In the genomic region with DNA sequence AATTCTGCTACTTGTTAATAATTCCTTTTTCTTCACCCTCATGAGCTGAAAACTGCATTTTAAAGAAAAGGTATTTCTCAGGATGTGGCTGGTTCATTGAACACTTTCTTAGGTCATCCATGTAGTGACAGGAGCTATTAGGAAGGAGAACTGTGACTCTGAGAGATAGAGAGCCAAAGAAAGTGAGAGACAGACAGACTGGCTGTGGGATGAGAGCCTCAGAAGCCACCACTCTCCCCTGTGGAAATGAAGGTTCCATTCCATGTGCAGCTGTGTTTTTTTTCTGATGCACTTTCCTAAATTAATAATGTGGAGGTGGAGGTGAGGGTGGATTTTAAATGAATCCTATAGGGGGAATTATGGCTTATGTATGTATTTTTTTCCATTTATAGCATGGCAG, we compare ENCODE assay signal across 16 cellular contexts.
A peak's percentile ranks its signal among the peaks of the same experiment; 100 is the strongest.
DNase-seq lines count a peak whose midpoint lies in the region; ATAC-seq, FAIRE-seq and TF ChIP-seq lines count a peak whose summit lies in the region.
"Had no signal": no experiment of that assay in that cellular context is flagged by ENCODE, and none has a peak within 500 bp of the region (broad histone marks: within the 10 kb centered on the region; RNA-seq: fewer than 3 reads in every experiment).

No MANE protein-coding gene starts in this region.

- intact Hi-C loops in GM12878 (cut with micrococcal nuclease; ENCODE audit: unreplicated experiment): loop anchor here (2.0 kb wide), 1 partner anchor 28 kb away; no protein-coding TSS in a partner anchor
- intact Hi-C loops in PC-9 (cut with micrococcal nuclease; ENCODE audit: unreplicated experiment): no loop called here

- peak overlapping the region; percentile 95 for H3K4me2 ChIP-seq in Loucy (ENCODE audit: low read depth, low read length, poor library complexity, severe bottlenecking)
- peak overlapping the region; percentile 96 for H3K4me2 ChIP-seq in GM12878 (ENCODE audit: control insufficient read depth, insufficient read depth)
- H3K4me2 ChIP-seq in PC-9: no peak overlapping the region

- H3K4me1 Mint-ChIP-seq in activated T-cell treated with anti-CD3 and anti-CD28 coated beads, Interleukin-2, amount 50 U/mL, for 4 hours (ENCODE audit: low read depth): peaks cover 88% of the 10 kb centered on the region
- peaks cover 94% of the 10 kb centered on the region for H3K4me1 Mint-ChIP-seq in stimulated activated memory B cell treated with anti-CD40 and anti-IgM and Interleukin-4, amounts not matched to agents 10 μg/mL and 1 μg/mL and 100 μg/mL, for 72 hours

- DNase-seq in activated T-cell treated with anti-CD3 and anti-CD28 coated beads, Interleukin-2, amount 50 U/mL, for 4 hours: no peak
- no peak for DNase-seq in activated T-cell treated with anti-CD3 and anti-CD28 coated beads, Interleukin-2, amount 50 U/mL, for 48 hours
- no peak for DNase-seq in GM12878 (ENCODE audit: low read depth, low spot score)
- DNase-seq in PC-9: no peak
- DNase-seq in ACHN: no peak
- DNase-seq in AG08395 (ENCODE audit: low spot score): no peak
- DNase-seq: NCI-H1436, NCI-H524 treated with DMSO at 0.1 percent for 48 hours, uterus had no signal

- TF ChIP-seq POLR2A in GM12878 (IDR thresholded peaks at IDR 0.05; ENCODE audit: low read depth, low read length): no peak

- H3K27ac ChIP-seq in GM12878 (ENCODE audit: control insufficient read depth, insufficient read depth): peak overlapping the region; percentile 84
- no peak overlapping the region for H3K27ac ChIP-seq in PC-9
- H3K27ac ChIP-seq: GM23248, RWPE1, uterus had no signal

- peaks cover 93% of the 10 kb centered on the region for H3K4me1 ChIP-seq in Loucy (ENCODE audit: insufficient read depth, low read length, poor library complexity, severe bottlenecking)
- peaks cover 75% of the 10 kb centered on the region for H3K4me1 ChIP-seq in GM12878 (ENCODE audit: control insufficient read depth, insufficient read depth, low read length)
- no peaks in the 10 kb centered on the region for H3K4me1 ChIP-seq in PC-9 (replicated peaks; ENCODE audit: insufficient read depth)

- POLR2A ChIA-PET in GM12878 (lab: Charles Lee) (interaction anchor here (0.6 to 10.9 kb wide), 12 partner anchors 15 to 728 kb away, joined by 3 to 175 read pairs (median 6); a partner anchor contains a TSS), PC-9 (lab: Charles Lee; ENCODE audit: unreplicated experiment) (no interaction called here)

- no peaks in the 10 kb centered on the region for H3K27me3 Mint-ChIP-seq in activated T-cell treated with anti-CD3 and anti-CD28 coated beads, Interleukin-2, amount 50 U/mL, for 4 hours (ENCODE audit: low read depth)
- no peaks in the 10 kb centered on the region for H3K27me3 Mint-ChIP-seq in stimulated activated memory B cell treated with anti-CD40 and anti-IgM and Interleukin-4, amounts not matched to agents 10 μg/mL and 1 μg/mL and 100 μg/mL, for 72 hours

- BruUV-seq in GM12878 (replicated peaks; lab: Mats Ljungman, UMichigan) (no TSS peak), PC-9 (replicated peaks; lab: Mats Ljungman, UMichigan) (no TSS peak)

- TF ChIP-seq EP300 in GM12878 (IDR thresholded peaks at IDR 0.05; ENCODE audit: borderline replicate concordance in 1 of 2, control insufficient read depth in 1 of 2, low read depth in 2 of 2, low read length in 2 of 2): no peak

- H3K9me3 ChIP-seq in Loucy (ENCODE audit: insufficient read depth, low read depth, low read length) (no peaks in the 10 kb centered on the region), GM12878 (replicated peaks; ENCODE audit: control insufficient read depth, insufficient read depth, low read length) (no peaks in the 10 kb centered on the region), PC-9 (ENCODE audit: insufficient read depth, low read depth) (no peaks in the 10 kb centered on the region)
- H3K9me3 ChIP-seq: uterus had no signal

- H3K36me3 ChIP-seq in Loucy (ENCODE audit: insufficient read depth, low read length) (no peaks in the 10 kb centered on the region), GM12878 (ENCODE audit: control insufficient read depth in 2 of 2, insufficient read depth in 2 of 2, low read length in 1 of 2) (no peaks in the 10 kb centered on the region), PC-9 (ENCODE audit: low read depth) (no peaks in the 10 kb centered on the region)
- H3K36me3 ChIP-seq: uterus had no signal

- no peaks in the 10 kb centered on the region for H3K27me3 ChIP-seq in Loucy (ENCODE audit: insufficient read depth, low read length, poor library complexity, severe bottlenecking)
- no peaks in the 10 kb centered on the region for H3K27me3 ChIP-seq in GM12878 (replicated peaks in 1 of 2; ENCODE audit: control insufficient read depth in 2 of 2, insufficient read depth in 2 of 2, low read length in 1 of 2)
- H3K27me3 ChIP-seq in PC-9 (ENCODE audit: insufficient read depth, low read depth): peaks cover 72% of the 10 kb centered on the region
- H3K27me3 ChIP-seq: uterus had no signal

- H4K20me1 ChIP-seq in Loucy (ENCODE audit: insufficient read depth, low read length, poor library complexity, severe bottlenecking): peaks cover 3% of the 10 kb centered on the region
- H4K20me1 ChIP-seq in GM12878 (ENCODE audit: control insufficient read depth, insufficient read depth): no peaks in the 10 kb centered on the region
- H4K20me1 ChIP-seq in PC-9 (ENCODE audit: insufficient read depth): no peaks in the 10 kb centered on the region

- no peak overlapping the region for H2AFZ ChIP-seq in Loucy (ENCODE audit: low read length)
- H2AFZ ChIP-seq in GM12878 (ENCODE audit: control insufficient read depth, low read depth, low read length): no peak overlapping the region
- H2AFZ ChIP-seq in PC-9: no peak overlapping the region
- H2AFZ ChIP-seq: GM23248 had no signal

- H3K4me3 ChIP-seq in Loucy (ENCODE audit: low read length, poor library complexity, severe bottlenecking) (peak overlapping the region; percentile 82), GM12878 (peak overlapping the region; percentile 73), PC-9 (no peak overlapping the region)
- H3K4me3 ChIP-seq: GM23248, uterus had no signal

- H3K9me2 ChIP-seq in Loucy (replicated peaks; ENCODE audit: low read depth, low read length) (no peaks in the 10 kb centered on the region), PC-9 (ENCODE audit: insufficient read depth) (no peaks in the 10 kb centered on the region)

- CTCF ChIA-PET in GM12878 (lab: Yijun Ruan, JAX) (interaction anchor here (1.5 to 13.5 kb wide), 7 partner anchors 16 to 111 kb away, joined by 3 to 235 read pairs (median 31); no protein-coding TSS in a partner anchor), PC-9 (lab: Charles Lee) (no interaction called here)

- SMC1A ChIA-PET in GM12878 (lab: Charles Lee; ENCODE audit: uncharacterized antibody, unreplicated experiment): interaction anchor here (0.6 to 13.4 kb wide), 14 partner anchors 10 to 457 kb away, joined by 3 to 372 read pairs (median 4); no protein-coding TSS in a partner anchor

- H3K79me2 ChIP-seq in Loucy (ENCODE audit: insufficient read depth, low read length) (peaks cover 65% of the 10 kb centered on the region), GM12878 (ENCODE audit: control insufficient read depth, insufficient read depth, low read length) (peaks cover 40% of the 10 kb centered on the region), PC-9 (ENCODE audit: low read depth) (no peaks in the 10 kb centered on the region)

- H3K4me3 Mint-ChIP-seq in activated T-cell treated with anti-CD3 and anti-CD28 coated beads, Interleukin-2, amount 50 U/mL, for 4 hours: peak overlapping the region; percentile 79
- peak overlapping the region; percentile 80 for H3K4me3 Mint-ChIP-seq in stimulated activated memory B cell treated with anti-CD40 and anti-IgM and Interleukin-4, amounts not matched to agents 10 μg/mL and 1 μg/mL and 100 μg/mL, for 72 hours

- no peaks in the 10 kb centered on the region for H3K9me3 Mint-ChIP-seq in activated T-cell treated with anti-CD3 and anti-CD28 coated beads, Interleukin-2, amount 50 U/mL, for 4 hours
- H3K9me3 Mint-ChIP-seq in stimulated activated memory B cell treated with anti-CD40 and anti-IgM and Interleukin-4, amounts not matched to agents 10 μg/mL and 1 μg/mL and 100 μg/mL, for 72 hours: no peaks in the 10 kb centered on the region

- RAD21 ChIA-PET in GM12878 (lab: Charles Lee; ENCODE audit: unreplicated experiment): interaction anchor here (0.9 to 8.4 kb wide), 14 partner anchors 9 to 622 kb away, joined by 4 to 337 read pairs (median 8); a partner anchor contains a TSS

- peak overlapping the region; percentile 94 for H3K27ac Mint-ChIP-seq in stimulated activated memory B cell treated with anti-CD40 and anti-IgM and Interleukin-4, amounts not matched to agents 10 μg/mL and 1 μg/mL and 100 μg/mL, for 72 hours

- peak overlapping the region; percentile 88 for H3K9ac ChIP-seq in Loucy (ENCODE audit: low read depth, low read length, poor library complexity, severe bottlenecking)
- peak overlapping the region; percentile 74 for H3K9ac ChIP-seq in GM12878 (ENCODE audit: control insufficient read depth, insufficient read depth, low read length)
- H3K9ac ChIP-seq: GM23248 had no signal

- no peak for TF ChIP-seq CTCF in Loucy (conservative IDR thresholded peaks at IDR 0.05; ENCODE audit: low read length)
- no peak for TF ChIP-seq CTCF in GM12878 (IDR thresholded peaks at IDR 0.05 in 2 of 3, conservative IDR thresholded peaks at IDR 0.05 in 1 of 3; ENCODE audit: control insufficient read depth in 2 of 3, extremely low read depth in 1 of 3, insufficient read depth in 1 of 3, low read depth in 3 of 3, low read length in 3 of 3)
- no peak for TF ChIP-seq CTCF in PC-9 (conservative IDR thresholded peaks at IDR 0.05)

- in situ Hi-C loops in GM12878 (cut with MboI) (loop anchor here (5.0 kb wide), 1 partner anchor 46 kb away; no protein-coding TSS in a partner anchor), ACHN (cut with HindIII; ENCODE audit: low pct_ligation_motif_present, low pct_unique_long_range_greater_than_20kb, low sequenced_read_pairs) (no loop called here)

- peaks cover 18% of the 10 kb centered on the region; the same call in 1 of the 2 replicates for H3F3A ChIP-seq in Loucy (ENCODE audit: low read depth)
- no peaks in the 10 kb centered on the region for H3F3A ChIP-seq in PC-9 (ENCODE audit: insufficient read depth, low read depth)

- H3K36me3 Mint-ChIP-seq in activated T-cell treated with anti-CD3 and anti-CD28 coated beads, Interleukin-2, amount 50 U/mL, for 4 hours (ENCODE audit: insufficient read depth): no peaks in the 10 kb centered on the region
- H3K36me3 Mint-ChIP-seq in stimulated activated memory B cell treated with anti-CD40 and anti-IgM and Interleukin-4, amounts not matched to agents 10 μg/mL and 1 μg/mL and 100 μg/mL, for 72 hours: peaks cover 6% of the 10 kb centered on the region

- no peak for TF ChIP-seq RAD21 in GM12878 (IDR thresholded peaks at IDR 0.05; ENCODE audit: insufficient read depth, low read depth, low read length)

- no peak for ATAC-seq in activated T-cell treated with anti-CD3 and anti-CD28 coated beads, Interleukin-2, amount 50 U/mL, for 4 hours
- ATAC-seq in GM12878: no peak
- ATAC-seq in stimulated activated memory B cell treated with anti-CD40 and anti-IgM and Interleukin-4, amounts not matched to agents 10 μg/mL and 1 μg/mL and 100 μg/mL, for 72 hours: no peak
- ATAC-seq: HepG2 had no signal

- FAIRE-seq in GM12878 (lab: Jason Lieb, UNC): no peak
- FAIRE-seq: frontal cortex, HepG2, islet of Langerhans had no signal

TF ChIP-seq in GM12878, 131 proteins besides CTCF, POLR2A, EP300 and RAD21 (continues in another document):
- TF ChIP-seq MTA3 (IDR thresholded peaks at IDR 0.05; ENCODE audit: borderline replicate concordance, low read length): no peak
- peak; percentile 83; the same call in 1 of the 2 replicates for TF ChIP-seq CHD1 (IDR thresholded peaks at IDR 0.05; ENCODE audit: low read depth, low read length)
